Comparison of ENCODE assay signal across 23 cellular contexts in genomic region chr7:137577184-137577583, GRCh38.
DNase-seq lines count a peak whose midpoint lies in the region; ATAC-seq, FAIRE-seq and TF ChIP-seq lines count a peak whose summit lies in the region.
"Had no signal": no experiment of that assay in that cellular context is flagged by ENCODE, and none has a peak within 500 bp of the region (broad histone marks: within the 10 kb centered on the region; RNA-seq: fewer than 3 reads in every experiment).

No MANE protein-coding gene starts in this region.

- dilution Hi-C loops in IMR-90 (cut with HindIII; ENCODE audit: low sequenced_read_pairs, unreplicated experiment), result no loop called here

- peak overlapping the region; percentile 97 for H2BK5ac ChIP-seq in IMR-90 (ENCODE audit: low read depth, low read length, poor library complexity, severe bottlenecking)
- no peak overlapping the region for H2BK5ac ChIP-seq in mesenchymal stem cell (ENCODE audit: low read depth, low read length, poor library complexity, severe bottlenecking)

- BruUV-seq in IMR-90 (replicated peaks; lab: Mats Ljungman, UMichigan), result no TSS peak

- no peak overlapping the region for H2AK5ac ChIP-seq in IMR-90 (ENCODE audit: low read depth, low read length)
- H2AK5ac ChIP-seq in mesenchymal stem cell (ENCODE audit: low read length, severe bottlenecking), result peak overlapping the region; percentile 6

- H3K4ac ChIP-seq in IMR-90 (ENCODE audit: low read depth, low read length) (peak overlapping the region; percentile 95; the same call in 1 of the 2 replicates), mesenchymal stem cell (ENCODE audit: low read depth in 1 of 2, low read length in 2 of 2) (no peak overlapping the region)

- no peak for TF ChIP-seq POLR2A in IMR-90 (IDR thresholded peaks at IDR 0.05; ENCODE audit: low read depth, low read length)

- peak overlapping the region; percentile 99 for H2BK20ac ChIP-seq in IMR-90 (ENCODE audit: low read depth, low read length)

- TF ChIP-seq RAD21 in IMR-90 (IDR thresholded peaks at IDR 0.05; ENCODE audit: low read length), result no peak

- no peak overlapping the region for H3K4me3 Mint-ChIP-seq in astrocyte (ENCODE audit: unreplicated experiment)
- H3K4me3 Mint-ChIP-seq in stimulated activated memory B cell treated with anti-CD40 and anti-IgM and Interleukin-4, amounts not matched to agents 10 μg/mL and 1 μg/mL and 100 μg/mL, for 72 hours, result no peak overlapping the region
- H3K4me3 Mint-ChIP-seq: CD8-positive, alpha-beta memory T cell; GM23338; T-cell had no signal

- no peaks in the 10 kb centered on the region; the same call in 1 of the 2 replicates for H3K36me3 ChIP-seq in IMR-90 (ENCODE audit: control insufficient read depth, insufficient read depth, low read length)
- peaks cover 4% of the 10 kb centered on the region for H3K36me3 ChIP-seq in astrocyte (ENCODE audit: insufficient read depth, low read length)
- H3K36me3 ChIP-seq in mesenchymal stem cell (ENCODE audit: control insufficient read depth in 1 of 2, insufficient read depth in 2 of 2, low read depth in 1 of 2, low read length in 2 of 2), result peaks cover 0 to 7% of the 10 kb centered on the region in 2 experiments
- no peaks in the 10 kb centered on the region for H3K36me3 ChIP-seq in heart right ventricle

- H3K4me3 ChIP-seq in IMR-90 (ENCODE audit: insufficient read depth, low read depth, low read length) (no peak overlapping the region), astrocyte (ENCODE audit: insufficient read depth, low read depth, low read length) (no peak overlapping the region), mesenchymal stem cell (ENCODE audit: insufficient read depth in 1 of 2, low read depth in 1 of 2, low read length in 2 of 2) (no peak overlapping the region), heart right ventricle (no peak overlapping the region)
- H3K4me3 ChIP-seq: GM23338, SK-N-MC had no signal

- peak overlapping the region; percentile 79; the same call in 1 of the 2 replicates for H3K23ac ChIP-seq in IMR-90 (ENCODE audit: low read depth, low read length)
- no peak overlapping the region for H3K23ac ChIP-seq in mesenchymal stem cell (ENCODE audit: low read length in 2 of 2)

- ATAC-seq in IMR-90 (ENCODE audit: low read depth) (peak; percentile 68), heart right ventricle (no peak)
- ATAC-seq in stimulated activated memory B cell treated with anti-CD40 and anti-IgM and Interleukin-4, amounts not matched to agents 10 μg/mL and 1 μg/mL and 100 μg/mL, for 72 hours, result no peak
- ATAC-seq: GM23338, T-cell had no signal

- H4K8ac ChIP-seq in IMR-90 (ENCODE audit: low read depth in 2 of 2, low read length in 2 of 2), result peak overlapping the region; percentile 88 to 95
- no peak overlapping the region for H4K8ac ChIP-seq in mesenchymal stem cell (ENCODE audit: low read length)

- peaks cover 16% of the 10 kb centered on the region; the same call in 1 of the 2 replicates for H3K4me1 ChIP-seq in IMR-90 (ENCODE audit: control insufficient read depth, insufficient read depth, low read length)
- peaks cover 13% of the 10 kb centered on the region for H3K4me1 ChIP-seq in astrocyte (ENCODE audit: insufficient read depth, low read length)
- H3K4me1 ChIP-seq in mesenchymal stem cell (ENCODE audit: control insufficient read depth, insufficient read depth, low read depth, low read length), result peaks cover 2% of the 10 kb centered on the region
- H3K4me1 ChIP-seq in heart right ventricle, result peaks cover 0 to 5% (median 0%) of the 10 kb centered on the region in 9 donors

- H3K14ac ChIP-seq in IMR-90 (replicated peaks; ENCODE audit: low read depth, low read length) (peak overlapping the region; percentile 39; the same call in 1 of the 2 replicates), mesenchymal stem cell (ENCODE audit: low read length in 2 of 2) (no peak overlapping the region)

- H4K91ac ChIP-seq in IMR-90 (ENCODE audit: insufficient read depth, low read depth, low read length) (peak overlapping the region; percentile 97), mesenchymal stem cell (ENCODE audit: low read length) (no peak overlapping the region)

- H3K27me3 Mint-ChIP-seq in astrocyte (ENCODE audit: low read depth, unreplicated experiment), result no peaks in the 10 kb centered on the region
- no peaks in the 10 kb centered on the region for H3K27me3 Mint-ChIP-seq in stimulated activated memory B cell treated with anti-CD40 and anti-IgM and Interleukin-4, amounts not matched to agents 10 μg/mL and 1 μg/mL and 100 μg/mL, for 72 hours

- CTCF ChIA-PET in IMR-90 (lab: Yijun Ruan, JAX), result no interaction called here

- H2AK9ac ChIP-seq in IMR-90 (replicated peaks; ENCODE audit: low read depth, low read length, poor library complexity), result no peak overlapping the region

- no peak overlapping the region; the same call in 1 of the 2 replicates for H3K4me2 ChIP-seq in IMR-90 (ENCODE audit: low read depth, low read length)
- no peak overlapping the region for H3K4me2 ChIP-seq in astrocyte (ENCODE audit: low read length)
- no peak overlapping the region for H3K4me2 ChIP-seq in mesenchymal stem cell (ENCODE audit: low read length, poor library complexity, severe bottlenecking)
- H3K4me2 ChIP-seq: GM23338, KMS-11 had no signal

- H3K9ac ChIP-seq in IMR-90 (ENCODE audit: low read depth, low read length) (no peak overlapping the region; the same call in 1 of the 2 replicates), astrocyte (ENCODE audit: low read length) (no peak overlapping the region), mesenchymal stem cell (ENCODE audit: low read length) (no peak overlapping the region)
- H3K9ac ChIP-seq: KMS-11 had no signal

- H3K27me3 ChIP-seq in IMR-90 (ENCODE audit: control insufficient read depth, insufficient read depth, low read length), result no peaks in the 10 kb centered on the region
- H3K27me3 ChIP-seq in astrocyte (ENCODE audit: insufficient read depth, low read length), result no peaks in the 10 kb centered on the region
- H3K27me3 ChIP-seq in mesenchymal stem cell (ENCODE audit: control insufficient read depth in 1 of 2, insufficient read depth in 1 of 2, low read length in 2 of 2), result no peaks in the 10 kb centered on the region
- H3K27me3 ChIP-seq in heart right ventricle, result no peaks in the 10 kb centered on the region

- in situ Hi-C loops in IMR-90 (cut with MboI; ENCODE audit: low sequenced_read_pairs), result loop anchor here (25.0 kb wide), 1 partner anchor 1165 kb away; no protein-coding TSS in a partner anchor

- TF ChIP-seq CTCF in IMR-90 (conservative IDR thresholded peaks at IDR 0.05; ENCODE audit: low read depth, low read length) (no peak), astrocyte (IDR thresholded peaks at IDR 0.05; ENCODE audit: insufficient read depth, low read depth, low read length) (no peak), D721Med (IDR thresholded peaks at IDR 0.05; ENCODE audit: insufficient read depth, missing control alignments) (no peak), heart right ventricle (IDR thresholded peaks at IDR 0.05) (no peak)

- FAIRE-seq in astrocyte (lab: Jason Lieb, UNC) (peak; percentile 54), D721Med (lab: Jason Lieb, UNC) (no peak)

- H3K4me1 Mint-ChIP-seq in astrocyte (ENCODE audit: low read depth, unreplicated experiment), result peaks cover 56% of the 10 kb centered on the region
- no peaks in the 10 kb centered on the region for H3K4me1 Mint-ChIP-seq in stimulated activated memory B cell treated with anti-CD40 and anti-IgM and Interleukin-4, amounts not matched to agents 10 μg/mL and 1 μg/mL and 100 μg/mL, for 72 hours
- H3K4me1 Mint-ChIP-seq: CD8-positive, alpha-beta memory T cell; T-cell had no signal

- H3K9me1 ChIP-seq in IMR-90 (ENCODE audit: insufficient read depth, low read length), result peaks cover 7% of the 10 kb centered on the region

- peak overlapping the region; percentile 76 for H3K18ac ChIP-seq in IMR-90 (ENCODE audit: low read depth, low read length)
- H3K18ac ChIP-seq in mesenchymal stem cell (ENCODE audit: low read depth in 1 of 2, low read length in 2 of 2), result no peak overlapping the region

- no peak overlapping the region for H2BK12ac ChIP-seq in mesenchymal stem cell (ENCODE audit: low read length in 2 of 2)

- H3K27ac Mint-ChIP-seq in astrocyte (ENCODE audit: unreplicated experiment), result peak overlapping the region; percentile 44
- no peak overlapping the region for H3K27ac Mint-ChIP-seq in stimulated activated memory B cell treated with anti-CD40 and anti-IgM and Interleukin-4, amounts not matched to agents 10 μg/mL and 1 μg/mL and 100 μg/mL, for 72 hours
- H3K27ac Mint-ChIP-seq: CD8-positive, alpha-beta memory T cell; GM23338; T-cell had no signal

- peaks cover 5 to 10% of the 10 kb centered on the region in 2 experiments; a peak in 3 of 4 replicates for H3K79me1 ChIP-seq in IMR-90 (ENCODE audit: low read depth in 1 of 2, low read length in 2 of 2)
- no peaks in the 10 kb centered on the region for H3K79me1 ChIP-seq in mesenchymal stem cell (replicated peaks; ENCODE audit: low read length, poor library complexity, severe bottlenecking)

- H2BK120ac ChIP-seq in IMR-90 (ENCODE audit: low read depth, low read length), result peak overlapping the region; percentile 99
- H2BK120ac ChIP-seq in mesenchymal stem cell (ENCODE audit: low read depth, low read length), result no peak overlapping the region

- H2AFZ ChIP-seq in IMR-90 (replicated peaks; ENCODE audit: low read length, poor library complexity) (no peak overlapping the region), astrocyte (ENCODE audit: low read depth, low read length) (no peak overlapping the region), mesenchymal stem cell (ENCODE audit: low read depth, low read length) (no peak overlapping the region)
- H2AFZ ChIP-seq: GM23338 had no signal

- WGBS in IMR-90 (ENCODE audit: extremely low coverage in 2 of 2, insufficient read length in 1 of 2), 2 experiments, result no CpG with 5 or more reads among the region's 1 CpG
- WGBS in mesenchymal stem cell, result no CpG with 5 or more reads among the region's 1 CpG
- 68 to 76% methylated on average over 1 of the region's 1 CpG for WGBS in heart right ventricle, 2 donors

- H3K9me3 Mint-ChIP-seq in astrocyte (ENCODE audit: unreplicated experiment), result peaks cover 5% of the 10 kb centered on the region
- H3K9me3 Mint-ChIP-seq in stimulated activated memory B cell treated with anti-CD40 and anti-IgM and Interleukin-4, amounts not matched to agents 10 μg/mL and 1 μg/mL and 100 μg/mL, for 72 hours, result no peaks in the 10 kb centered on the region
- H3K9me3 Mint-ChIP-seq: CD8-positive, alpha-beta memory T cell; GM23338; T-cell had no signal

- H4K5ac ChIP-seq in IMR-90 (ENCODE audit: low read depth, low read length), result peak overlapping the region; percentile 84; the same call in 1 of the 2 replicates

- no peaks in the 10 kb centered on the region for H3K9me3 ChIP-seq in IMR-90 (ENCODE audit: control insufficient read depth, insufficient read depth, low read length)
- H3K9me3 ChIP-seq in astrocyte (ENCODE audit: insufficient read depth, low read depth, low read length), result no peaks in the 10 kb centered on the region
- H3K9me3 ChIP-seq in mesenchymal stem cell (ENCODE audit: control insufficient read depth, low read length), result no peaks in the 10 kb centered on the region
- no peaks in the 10 kb centered on the region for H3K9me3 ChIP-seq in heart right ventricle

- intact Hi-C loops in IMR-90 (cut with micrococcal nuclease), result loop anchor here (5.0 kb wide), 1 partner anchor 40 kb away; no protein-coding TSS in a partner anchor
- intact Hi-C loops in heart right ventricle (cut with DNase I), result no loop called here

- peak; percentile 4 for DNase-seq in A172 (ENCODE audit: low spot score)
- DNase-seq in IMR-90, result no peak
- DNase-seq in astrocyte (ENCODE audit: low read depth), result no peak
- no peak for DNase-seq in mesenchymal stem cell
- no peak for DNase-seq in stimulated activated CD4-positive, alpha-beta T cell treated with anti-CD3 and anti-CD28 coated beads, Interleukin-2, amount 100 ng/mL, for 24 hours
- DNase-seq in D721Med (ENCODE audit: insufficient read length, low spot score), result no peak
- no peak for DNase-seq in heart right ventricle
- DNase-seq: 8988T; CD8-positive, alpha-beta memory T cell; HCEC 1CT; MV-4-11; NCI-H1105 treated with DMSO at 0.1 percent for 48 hours; NCI-H1694; NCI-H446; NCI-H526; OCI-M1; Right ventricle myocardium superior; T-cell had no signal

- H3K79me2 ChIP-seq in astrocyte (ENCODE audit: insufficient read depth, low read length), result no peaks in the 10 kb centered on the region

- H3K27ac ChIP-seq in IMR-90 (ENCODE audit: insufficient read depth, low read length) (peak overlapping the region; percentile 60; the same call in 1 of the 2 replicates), astrocyte (ENCODE audit: low read depth, low read length) (no peak overlapping the region), mesenchymal stem cell (ENCODE audit: low read length, poor library complexity, severe bottlenecking) (peak overlapping the region; percentile 67), heart right ventricle (no peak overlapping the region)
- H3K27ac ChIP-seq: C4-2B, KMS-11, SK-N-MC had no signal

- H4K20me1 ChIP-seq in IMR-90 (ENCODE audit: insufficient read depth, low read length) (no peaks in the 10 kb centered on the region), astrocyte (ENCODE audit: insufficient read depth, low read length) (no peaks in the 10 kb centered on the region)

- POLR2A ChIA-PET in IMR-90 (lab: Charles Lee; ENCODE audit: unreplicated experiment), result interaction anchor here (0.6 kb wide), 1 partner anchor 455 kb away, joined by 3 read pairs; no protein-coding TSS in a partner anchor

- H3K36me3 Mint-ChIP-seq in astrocyte (ENCODE audit: low read depth, unreplicated experiment), result no peaks in the 10 kb centered on the region
- H3K36me3 Mint-ChIP-seq in stimulated activated memory B cell treated with anti-CD40 and anti-IgM and Interleukin-4, amounts not matched to agents 10 μg/mL and 1 μg/mL and 100 μg/mL, for 72 hours, result no peaks in the 10 kb centered on the region
- H3K36me3 Mint-ChIP-seq: CD8-positive, alpha-beta memory T cell; T-cell had no signal

- H3K56ac ChIP-seq in IMR-90 (ENCODE audit: extremely low read depth, insufficient read depth, low read length), result peak overlapping the region; percentile 55

- peak overlapping the region; percentile 98; the same call in 2 of the 3 replicates for H2BK15ac ChIP-seq in IMR-90 (ENCODE audit: low read depth, low read length)
- no peak overlapping the region for H2BK15ac ChIP-seq in mesenchymal stem cell (ENCODE audit: low read depth, poor library complexity, severe bottlenecking)

Comparison
In these comparisons a context has a peak if more than half of its experiments do, and no peak if none do; other contexts are left out.
1. H3K27ac ChIP-seq: peak in IMR-90 (single experiment) and mesenchymal stem cell (single experiment); none in astrocyte (single experiment) and heart right ventricle (0 of 10).